Comparison of ENCODE assay signal across 1 cellular context in the genomic region with DNA sequence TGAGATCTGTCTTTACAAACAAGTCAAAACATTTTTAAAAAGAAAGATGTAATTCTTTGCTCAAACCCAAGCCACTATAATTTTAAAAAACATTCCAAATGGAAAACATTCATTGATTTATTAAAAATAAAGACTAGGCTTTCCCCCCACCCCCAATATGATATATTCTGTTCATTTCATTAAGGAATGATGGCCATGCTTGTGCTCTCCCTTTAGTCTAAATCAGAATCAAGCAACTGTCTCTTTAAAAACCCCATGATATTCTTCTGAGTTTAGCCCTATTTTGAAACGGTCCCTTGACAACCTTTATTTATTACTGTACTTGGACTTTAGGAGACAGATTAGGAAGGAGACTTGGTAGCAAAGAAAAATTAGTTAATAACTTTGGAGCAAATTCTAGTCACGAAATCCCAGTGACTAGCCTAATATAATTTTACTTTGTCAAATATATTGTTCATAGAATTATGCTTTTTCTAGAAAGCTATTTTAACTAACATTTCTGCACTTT.
TF ChIP-seq lines count a peak whose summit lies in the region.

No MANE protein-coding gene starts in this region.

TF ChIP-seq in SK-N-SH treated with all-trans-retinoic acid at 6 μM for 48 hours, 23 proteins besides CTCF, POLR2A, EP300 and RAD21 (continued from another document):
- TF ChIP-seq, protein P1, sequence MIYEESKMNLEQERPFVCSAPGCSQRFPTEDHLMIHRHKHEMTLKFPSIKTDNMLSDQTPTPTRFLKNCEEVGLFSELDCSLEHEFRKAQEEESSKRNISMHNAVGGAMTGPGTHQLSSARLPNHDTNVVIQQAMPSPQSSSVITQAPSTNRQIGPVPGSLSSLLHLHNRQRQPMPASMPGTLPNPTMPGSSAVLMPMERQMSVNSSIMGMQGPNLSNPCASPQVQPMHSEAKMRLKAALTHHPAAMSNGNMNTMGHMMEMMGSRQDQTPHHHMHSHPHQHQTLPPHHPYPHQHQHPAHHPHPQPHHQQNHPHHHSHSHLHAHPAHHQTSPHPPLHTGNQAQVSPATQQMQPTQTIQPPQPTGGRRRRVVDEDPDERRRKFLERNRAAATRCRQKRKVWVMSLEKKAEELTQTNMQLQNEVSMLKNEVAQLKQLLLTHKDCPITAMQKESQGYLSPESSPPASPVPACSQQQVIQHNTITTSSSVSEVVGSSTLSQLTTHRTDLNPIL (CRISPR knock-in tag; IDR thresholded peaks at IDR 0.05; ENCODE audit: low read depth) = no peak
- TF ChIP-seq ZNF70 (CRISPR knock-in tag; IDR thresholded peaks at IDR 0.05) (no peak), PPARA (CRISPR knock-in tag; IDR thresholded peaks at IDR 0.05; ENCODE audit: borderline replicate concordance) (no peak), TCF4 (CRISPR knock-in tag; IDR thresholded peaks at IDR 0.05; ENCODE audit: borderline replicate concordance) (no peak), CSRNP3 (CRISPR knock-in tag; IDR thresholded peaks at IDR 0.05) (no peak), ZNF565 (CRISPR knock-in tag; conservative IDR thresholded peaks at IDR 0.05; ENCODE audit: low read depth) (no peak), BACH2 (CRISPR knock-in tag; IDR thresholded peaks at IDR 0.05; ENCODE audit: borderline replicate concordance) (no peak), POU6F1 (CRISPR knock-in tag; IDR thresholded peaks at IDR 0.05; ENCODE audit: borderline replicate concordance, low read depth) (no peak), ARNTL (CRISPR knock-in tag; IDR thresholded peaks at IDR 0.05; ENCODE audit: borderline replicate concordance, low read depth) (no peak), OSR1 (CRISPR knock-in tag; IDR thresholded peaks at IDR 0.05) (no peak), ZC3H10 (CRISPR knock-in tag; IDR thresholded peaks at IDR 0.05) (no peak), ZFP30 (CRISPR knock-in tag; IDR thresholded peaks at IDR 0.05) (no peak)
